8 cellular contexts compared by ENCODE assay signal in the genomic region with DNA sequence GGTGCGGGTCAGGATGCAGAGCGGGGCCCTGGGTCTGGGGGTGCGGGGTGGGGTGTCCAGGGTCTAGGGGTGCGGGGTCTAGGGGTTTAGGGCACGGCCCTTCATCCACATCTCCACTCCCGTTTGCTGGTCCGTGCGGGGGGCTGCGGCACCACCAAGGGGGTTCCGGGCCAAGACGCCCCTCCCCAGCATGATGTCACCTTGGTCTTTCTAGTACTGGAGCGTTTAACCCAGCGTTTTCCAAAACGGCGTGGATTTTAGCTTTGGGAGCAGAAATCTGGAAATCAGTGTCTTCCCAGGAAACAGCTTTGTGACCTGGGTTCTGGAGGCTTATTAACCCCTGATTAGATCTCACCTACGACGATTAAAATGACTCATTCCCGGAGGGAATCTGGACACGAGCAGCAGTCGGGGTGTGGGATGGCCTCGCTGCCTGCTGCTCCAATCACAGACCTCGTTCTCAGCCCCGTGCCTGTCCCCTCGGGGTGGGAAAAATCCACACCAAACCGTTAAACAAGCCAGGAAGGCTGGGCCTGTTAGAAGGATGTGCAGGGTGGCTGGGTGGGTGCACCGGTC. TPM values are rescaled to one million over a fixed set of nuclear protein-coding genes. Genes with fewer than 3 reads are reported as not detected.
DNase-seq lines count a peak whose midpoint lies in the region; ATAC-seq and TF ChIP-seq lines count a peak whose summit lies in the region.

No MANE protein-coding gene starts in this region.

- WGBS in heart left ventricle, 4 donors: 1 to 2% (median 1%) methylated on average over 21 to 26 of the region's 26 CpGs

- H3K4me3 Mint-ChIP-seq in activated naive CD8-positive, alpha-beta T cell: peak overlapping the region; percentile 87
- H3K4me3 Mint-ChIP-seq in progenitor cell of endocrine pancreas (ENCODE audit: low read depth): peak overlapping the region; percentile 79

- DNase-seq in CD1c-positive myeloid dendritic cell (ENCODE audit: extremely low spot score) (peak; percentile 31), HT1080 (ENCODE audit: low read depth) (peak; percentile 49), heart left ventricle (peak in 4 of 5 donors; percentile 52 to 72 (median 66)), progenitor cell of endocrine pancreas (ENCODE audit: low spot score, unreplicated experiment) (no peak)

- H3K27ac Mint-ChIP-seq in activated naive CD8-positive, alpha-beta T cell: peak overlapping the region; percentile 86
- H3K27ac Mint-ChIP-seq in progenitor cell of endocrine pancreas: peak overlapping the region; percentile 85

- H3K4me3 ChIP-seq in heart left ventricle: peak overlapping the region; percentile 62 to 98 (median 84)

- peaks cover 6 to 60% (median 43%) of the 10 kb centered on the region in 12 donors for H3K4me1 ChIP-seq in heart left ventricle

- H3K4me1 Mint-ChIP-seq in activated naive CD8-positive, alpha-beta T cell (ENCODE audit: low read depth): peaks cover 46% of the 10 kb centered on the region
- peaks cover 21% of the 10 kb centered on the region for H3K4me1 Mint-ChIP-seq in progenitor cell of endocrine pancreas (ENCODE audit: low read depth)

- no peak for TF ChIP-seq POLR2A in heart left ventricle (IDR thresholded peaks at IDR 0.05)

- H3K36me3 Mint-ChIP-seq in activated naive CD8-positive, alpha-beta T cell: peaks cover 2% of the 10 kb centered on the region
- H3K36me3 Mint-ChIP-seq in progenitor cell of endocrine pancreas (ENCODE audit: insufficient read depth): no peaks in the 10 kb centered on the region

- H3K36me3 ChIP-seq in heart left ventricle: peaks cover 0 to 18% (median 10%) of the 10 kb centered on the region in 9 donors

- no peaks in the 10 kb centered on the region for H3K9me3 ChIP-seq in heart left ventricle

- TF ChIP-seq CTCF in heart left ventricle (IDR thresholded peaks at IDR 0.05) (no peak), progenitor cell of endocrine pancreas (IDR thresholded peaks at IDR 0.05; ENCODE audit: unreplicated experiment) (no peak)

- H3K27me3 Mint-ChIP-seq in activated naive CD8-positive, alpha-beta T cell: no peaks in the 10 kb centered on the region
- H3K27me3 Mint-ChIP-seq in progenitor cell of endocrine pancreas: no peaks in the 10 kb centered on the region

- ATAC-seq in heart left ventricle (peak in 3 of 4 donors; percentile 14 to 68 (median 50)), GM18870 (IDR thresholded peaks at IDR 0.05; ENCODE audit: unreplicated experiment) (no peak), HG02610 (IDR thresholded peaks at IDR 0.05; ENCODE audit: unreplicated experiment) (no peak), GM19397 (IDR thresholded peaks at IDR 0.05; ENCODE audit: unreplicated experiment) (no peak)

- H3K9me3 Mint-ChIP-seq in activated naive CD8-positive, alpha-beta T cell (ENCODE audit: low read depth): no peaks in the 10 kb centered on the region
- H3K9me3 Mint-ChIP-seq in progenitor cell of endocrine pancreas (ENCODE audit: low read depth): no peaks in the 10 kb centered on the region

- intact Hi-C loops in heart left ventricle (cut with DNase I): loop anchor here in 5 of 10 donors (5.0 to 10.0 kb wide), 2 partner anchors 41 to 128 kb away; no protein-coding TSS in a partner anchor

- H3K27me3 ChIP-seq in heart left ventricle: no peaks in the 10 kb centered on the region

- peak overlapping the region; percentile 65 to 94 (median 92) for H3K27ac ChIP-seq in heart left ventricle

RNA-seq across cellular contexts. Expression of gene AP2A2, which starts 0.8 kb away (rescaled TPM):
- total RNA-seq in HT1080 (2014; rRNA removed; shearing (Covaris generic)): 19.1 and 24.9 TPM in 2 replicates
- 21.6 and 25.7 TPM in 2 replicates for polyA plus RNA-seq in HT1080 (2015; cell fraction: cytosol; rRNA removed)
- polyA plus RNA-seq in HT1080 (2015; cell fraction: nucleus; rRNA removed): 59.7 and 60.7 TPM in 2 replicates
- total RNA-seq in heart left ventricle (10 to 100 TPM; 30.2 to 71.4 (median 40.0) TPM), progenitor cell of endocrine pancreas (86.6 and 88.8 TPM in 2 replicates)
- 10 to 100 TPM; 20.4 to 28.7 TPM for polyA plus RNA-seq in heart left ventricle

RNA-seq across cellular contexts. Expression of gene CHID1, which starts 15.8 kb away (rescaled TPM):
- 25.9 and 43.4 TPM in 2 replicates for total RNA-seq in HT1080 (2014; rRNA removed; shearing (Covaris generic))
- 166 and 194 TPM in 2 replicates for polyA plus RNA-seq in HT1080 (2015; cell fraction: cytosol; rRNA removed)
- 122 and 125 TPM in 2 replicates for polyA plus RNA-seq in HT1080 (2015; cell fraction: nucleus; rRNA removed)
- total RNA-seq in heart left ventricle: 10 to 100 TPM; 42.0 to 87.7 (median 58.9) TPM
- polyA plus RNA-seq in heart left ventricle: 10 to 100 TPM; 30.8 to 55.3 TPM
- total RNA-seq in progenitor cell of endocrine pancreas: 79.1 and 87.0 TPM in 2 replicates

Comparison
In these comparisons a context has a peak if more than half of its experiments do, and no peak if none do; other contexts are left out.
1. ATAC-seq: peak in heart left ventricle (3 of 4); none in GM18870 (single experiment), HG02610 (single experiment) and GM19397 (single experiment).